Comparison of ENCODE assay signal across 15 cellular contexts in genomic region chr2:203858176-203858575, GRCh38. TPM values are rescaled to one million over a fixed set of nuclear protein-coding genes. Genes with fewer than 3 reads are reported as not detected.
DNase-seq lines count a peak whose midpoint lies in the region; ATAC-seq and TF ChIP-seq lines count a peak whose summit lies in the region.
"Had no signal": no experiment of that assay in that cellular context is flagged by ENCODE, and none has a peak within 500 bp of the region (broad histone marks: within the 10 kb centered on the region; RNA-seq: fewer than 3 reads in every experiment).

No MANE protein-coding gene starts in this region.

- H3K9me3 ChIP-seq in Loucy (ENCODE audit: insufficient read depth, low read depth, low read length) (no peaks in the 10 kb centered on the region), neural progenitor cell (ENCODE audit: low read depth) (no peaks in the 10 kb centered on the region)
- H3K9me3 ChIP-seq: adrenal gland had no signal

- no peaks in the 10 kb centered on the region for H3K27me3 Mint-ChIP-seq in activated naive CD8-positive, alpha-beta T cell
- H3K27me3 Mint-ChIP-seq in activated naive CD8-positive, alpha-beta T cell treated with anti-CD3 and anti-CD28 coated beads for 36 hours, result no peaks in the 10 kb centered on the region
- no peaks in the 10 kb centered on the region for H3K27me3 Mint-ChIP-seq in activated T-helper 17 cell treated with anti-CD3 and anti-CD28 coated beads, Interleukin-2, amount 50 U/mL, for 72 hours
- no peaks in the 10 kb centered on the region for H3K27me3 Mint-ChIP-seq in neural progenitor cell (ENCODE audit: insufficient read depth, low read depth)

- peak; percentile 54 for ATAC-seq in activated T-helper 17 cell treated with anti-CD3 and anti-CD28 coated beads, Interleukin-2, amount 50 U/mL, for 72 hours (replicated peaks)
- ATAC-seq in GM19035 (IDR thresholded peaks at IDR 0.05; ENCODE audit: unreplicated experiment), result no peak
- no peak for ATAC-seq in HG02970 (IDR thresholded peaks at IDR 0.05; ENCODE audit: low FRiP score, unreplicated experiment)

- peaks cover 75% of the 10 kb centered on the region for H3K4me1 Mint-ChIP-seq in activated naive CD8-positive, alpha-beta T cell (ENCODE audit: low read depth)
- H3K4me1 Mint-ChIP-seq in activated naive CD8-positive, alpha-beta T cell treated with anti-CD3 and anti-CD28 coated beads for 36 hours, result peaks cover 70% of the 10 kb centered on the region
- H3K4me1 Mint-ChIP-seq in activated T-helper 17 cell treated with anti-CD3 and anti-CD28 coated beads, Interleukin-2, amount 50 U/mL, for 72 hours, result peaks cover 47% of the 10 kb centered on the region
- no peaks in the 10 kb centered on the region for H3K4me1 Mint-ChIP-seq in neural progenitor cell
- H3K4me1 Mint-ChIP-seq: neural crest cell had no signal

- peaks cover 15% of the 10 kb centered on the region for H3K4me1 ChIP-seq in Loucy (ENCODE audit: insufficient read depth, low read length, poor library complexity, severe bottlenecking)
- no peaks in the 10 kb centered on the region for H3K4me1 ChIP-seq in neural progenitor cell
- H3K4me1 ChIP-seq: adrenal gland had no signal

- H3F3A ChIP-seq in Loucy (ENCODE audit: low read depth) (no peaks in the 10 kb centered on the region), neural progenitor cell (ENCODE audit: low read depth) (no peaks in the 10 kb centered on the region)

- H3K4me2 ChIP-seq in Loucy (ENCODE audit: low read depth, low read length, poor library complexity, severe bottlenecking) (no peak overlapping the region), neural progenitor cell (no peak overlapping the region)

- TF ChIP-seq CTCF in Loucy (conservative IDR thresholded peaks at IDR 0.05; ENCODE audit: low read length) (peak; percentile 45), neural progenitor cell (IDR thresholded peaks at IDR 0.05) (peak; percentile 24)

- H4K20me1 ChIP-seq in Loucy (ENCODE audit: insufficient read depth, low read length, poor library complexity, severe bottlenecking) (no peaks in the 10 kb centered on the region), neural progenitor cell (ENCODE audit: low read depth) (no peaks in the 10 kb centered on the region)

- peak overlapping the region; percentile 19 for H3K27ac Mint-ChIP-seq in activated naive CD8-positive, alpha-beta T cell
- no peak overlapping the region for H3K27ac Mint-ChIP-seq in activated naive CD8-positive, alpha-beta T cell treated with anti-CD3 and anti-CD28 coated beads for 36 hours
- H3K27ac Mint-ChIP-seq in activated T-helper 17 cell treated with anti-CD3 and anti-CD28 coated beads, Interleukin-2, amount 50 U/mL, for 72 hours, result peak overlapping the region; percentile 91
- no peak overlapping the region for H3K27ac Mint-ChIP-seq in neural progenitor cell

- H3K36me3 ChIP-seq in Loucy (ENCODE audit: insufficient read depth, low read length), result no peaks in the 10 kb centered on the region
- no peaks in the 10 kb centered on the region for H3K36me3 ChIP-seq in neural progenitor cell
- H3K36me3 ChIP-seq: adrenal gland had no signal

- H2AFZ ChIP-seq in Loucy (ENCODE audit: low read length), result no peak overlapping the region
- no peak overlapping the region for H2AFZ ChIP-seq in neural progenitor cell (replicated peaks)

- no peaks in the 10 kb centered on the region for H3K79me2 ChIP-seq in Loucy (ENCODE audit: insufficient read depth, low read length)
- no peaks in the 10 kb centered on the region for H3K79me2 ChIP-seq in neural progenitor cell (ENCODE audit: low read depth)

- no peaks in the 10 kb centered on the region for H3K9me2 ChIP-seq in Loucy (replicated peaks; ENCODE audit: low read depth, low read length)

- DNase-seq in activated naive CD8-positive, alpha-beta T cell treated with anti-CD3 and anti-CD28 coated beads for 36 hours, result no peak
- DNase-seq in neural progenitor cell (ENCODE audit: low spot score), result no peak
- no peak for DNase-seq in SW 1271 (lab: John Stamatoyannopoulos, UW)
- DNase-seq: adrenal gland, NCI-H2107, NCI-H82 had no signal

- H3K27me3 ChIP-seq in Loucy (ENCODE audit: insufficient read depth, low read length, poor library complexity, severe bottlenecking) (no peaks in the 10 kb centered on the region), neural progenitor cell (no peaks in the 10 kb centered on the region)
- H3K27me3 ChIP-seq: adrenal gland had no signal

- no peak overlapping the region for H3K4me3 ChIP-seq in Loucy (ENCODE audit: low read length, poor library complexity, severe bottlenecking)
- H3K4me3 ChIP-seq in neural progenitor cell, result no peak overlapping the region
- H3K4me3 ChIP-seq: adrenal gland, lung had no signal

- no peaks in the 10 kb centered on the region for H3K9me3 Mint-ChIP-seq in activated naive CD8-positive, alpha-beta T cell (ENCODE audit: low read depth)
- peaks cover 5% of the 10 kb centered on the region for H3K9me3 Mint-ChIP-seq in activated naive CD8-positive, alpha-beta T cell treated with anti-CD3 and anti-CD28 coated beads for 36 hours
- no peaks in the 10 kb centered on the region for H3K9me3 Mint-ChIP-seq in activated T-helper 17 cell treated with anti-CD3 and anti-CD28 coated beads, Interleukin-2, amount 50 U/mL, for 72 hours
- H3K9me3 Mint-ChIP-seq in neural progenitor cell, result no peaks in the 10 kb centered on the region
- H3K9me3 Mint-ChIP-seq: neural crest cell had no signal

- no peak overlapping the region for H3K27ac ChIP-seq in neural progenitor cell
- H3K27ac ChIP-seq: adrenal gland had no signal

- no peak overlapping the region for H3K4me3 Mint-ChIP-seq in activated naive CD8-positive, alpha-beta T cell
- H3K4me3 Mint-ChIP-seq in activated naive CD8-positive, alpha-beta T cell treated with anti-CD3 and anti-CD28 coated beads for 36 hours, result no peak overlapping the region
- peak overlapping the region; percentile 94 for H3K4me3 Mint-ChIP-seq in activated T-helper 17 cell treated with anti-CD3 and anti-CD28 coated beads, Interleukin-2, amount 50 U/mL, for 72 hours
- no peak overlapping the region for H3K4me3 Mint-ChIP-seq in neural progenitor cell
- H3K4me3 Mint-ChIP-seq: neural crest cell had no signal

- H3K36me3 Mint-ChIP-seq in activated naive CD8-positive, alpha-beta T cell, result no peaks in the 10 kb centered on the region
- H3K36me3 Mint-ChIP-seq in activated naive CD8-positive, alpha-beta T cell treated with anti-CD3 and anti-CD28 coated beads for 36 hours, result peaks cover 7% of the 10 kb centered on the region
- peaks cover 60% of the 10 kb centered on the region for H3K36me3 Mint-ChIP-seq in activated T-helper 17 cell treated with anti-CD3 and anti-CD28 coated beads, Interleukin-2, amount 50 U/mL, for 72 hours (ENCODE audit: low read depth)
- no peaks in the 10 kb centered on the region for H3K36me3 Mint-ChIP-seq in neural progenitor cell

- H3K9ac ChIP-seq in Loucy (ENCODE audit: low read depth, low read length, poor library complexity, severe bottlenecking) (no peak overlapping the region), neural progenitor cell (no peak overlapping the region)

RNA-seq across cellular contexts. Expression of gene CTLA4, which starts 9.4 kb away (rescaled TPM):
- total RNA-seq in activated naive CD8-positive, alpha-beta T cell treated with anti-CD3 and anti-CD28 coated beads for 36 hours, result 10 to 100 TPM; 45.6 to 50.9 TPM
- 100 to 1,000 TPM; 282 to 334 TPM for total RNA-seq in activated T-helper 17 cell treated with anti-CD3 and anti-CD28 coated beads, Interleukin-2, amount 50 U/mL, for 72 hours
- total RNA-seq in neural progenitor cell (ENCODE audit: low replicate concordance), result not detected in 2 replicates
- total RNA-seq: HT-29, MCF 10A had no signal

Comparison
In these comparisons a context has a peak if more than half of its experiments do, and no peak if none do; other contexts are left out.
1. H3K27ac Mint-ChIP-seq: peak in activated naive CD8-positive, alpha-beta T cell (single experiment) and activated T-helper 17 cell treated with anti-CD3 and anti-CD28 coated beads, Interleukin-2, amount 50 U/mL, for 72 hours (single experiment); none in activated naive CD8-positive, alpha-beta T cell treated with anti-CD3 and anti-CD28 coated beads for 36 hours (single experiment) and neural progenitor cell (single experiment).
2. RNA of gene CTLA4, which starts 9.4 kb away (total RNA-seq): 282 to 334 TPM in activated T-helper 17 cell treated with anti-CD3 and anti-CD28 coated beads, Interleukin-2, amount 50 U/mL, for 72 hours and 45.6 to 50.9 TPM in activated naive CD8-positive, alpha-beta T cell treated with anti-CD3 and anti-CD28 coated beads for 36 hours; not detected in neural progenitor cell; every median in the first group is over 10 times any median in the second.